In the genomic region with DNA sequence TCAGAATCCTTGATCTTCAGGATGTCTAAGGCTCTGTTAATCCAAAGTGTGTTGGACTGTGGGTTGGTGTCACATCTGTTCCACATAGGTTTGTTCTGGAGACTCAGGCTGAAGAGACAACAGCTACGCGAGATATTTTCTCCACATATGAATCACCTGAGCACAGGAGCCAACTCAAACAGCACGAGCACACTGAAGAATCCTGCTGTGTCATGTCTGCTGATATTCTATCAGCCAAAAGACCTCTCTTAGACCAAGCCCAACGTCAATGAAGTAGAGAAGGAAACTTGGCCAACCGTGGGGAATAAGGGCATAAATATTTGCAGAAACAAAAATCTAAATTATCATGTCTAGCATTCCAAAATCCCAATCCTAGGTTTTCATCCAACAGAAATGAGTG, we compare ENCODE assay signal across 18 cellular contexts.
"Had no signal": no experiment of that assay in that cellular context is flagged by ENCODE, and none has a peak within 500 bp of the region (broad histone marks: within the 10 kb centered on the region; RNA-seq: fewer than 3 reads in every experiment).

No MANE protein-coding gene starts in this region.

- H3K9me3 ChIP-seq: left ventricle myocardium inferior, lower lobe of right lung, neutrophil had no signal

- H3K36me3 ChIP-seq: left ventricle myocardium inferior, lower lobe of right lung, neutrophil had no signal

- H3K9me3 Mint-ChIP-seq: dendritic cell treated with granulocyte-macrophage colony-stimulating factor and Interleukin-4, amounts not matched to agents 40 ng/mL and 50 ng/mL, for 4 days; effector memory CD8-positive, alpha-beta T cell; nephron had no signal

- ATAC-seq: effector memory CD8-positive, alpha-beta T cell; foreskin keratinocyte; left cardiac atrium; lower lobe of right lung had no signal

- H3K4me3 ChIP-seq: left ventricle myocardium inferior, lower lobe of right lung had no signal

- DNase-seq: effector memory CD8-positive, alpha-beta T cell; erythroblast; foreskin keratinocyte; immature natural killer cell; kidney; left cardiac atrium; left ventricle myocardium inferior; lower lobe of right lung; mesenchymal stem cell; midbrain; posterior cingulate gyrus; small intestine; stimulated activated CD4-positive, alpha-beta T cell treated with anti-CD3 and anti-CD28 coated beads, Interleukin-12 subunit alpha, Interleukin-12 subunit beta, amount 100 ng/mL, for 4 hours; stimulated activated naive CD4-positive, alpha-beta T cell treated with Interleukin-2 at 50 U/mL for 16 hours had no signal

- H3K36me3 Mint-ChIP-seq: immature natural killer cell had no signal

- H3K27me3 ChIP-seq: foreskin keratinocyte, neutrophil had no signal

- H3K27ac Mint-ChIP-seq: dendritic cell treated with granulocyte-macrophage colony-stimulating factor and Interleukin-4, amounts not matched to agents 40 ng/mL and 50 ng/mL, for 4 days; effector memory CD8-positive, alpha-beta T cell; immature natural killer cell; nephron had no signal

- FAIRE-seq: colon, kidney, small intestine had no signal

- H3K4me3 Mint-ChIP-seq: dendritic cell treated with granulocyte-macrophage colony-stimulating factor and Interleukin-4, amounts not matched to agents 40 ng/mL and 50 ng/mL, for 4 days; immature natural killer cell had no signal

- H3K27ac ChIP-seq: foreskin keratinocyte, left ventricle myocardium inferior, lower lobe of right lung, neutrophil had no signal

- H3K27me3 Mint-ChIP-seq: dendritic cell treated with granulocyte-macrophage colony-stimulating factor and Interleukin-4, amounts not matched to agents 40 ng/mL and 50 ng/mL, for 4 days had no signal
